ENCODE assay signal across 14 cellular contexts in genomic region chr19:35261356-35262100, GRCh38. TPM values are rescaled to one million over a fixed set of nuclear protein-coding genes. Genes with fewer than 3 reads are reported as not detected.
DNase-seq lines count a peak whose midpoint lies in the region; ATAC-seq, FAIRE-seq and TF ChIP-seq lines count a peak whose summit lies in the region.
"Had no signal": no experiment of that assay in that cellular context is flagged by ENCODE, and none has a peak within 500 bp of the region (broad histone marks: within the 10 kb centered on the region; RNA-seq: fewer than 3 reads in every experiment).

No MANE protein-coding gene starts in this region.

- in situ Hi-C loops in HepG2 (cut with HindIII; ENCODE audit: extremely low pct_ligation_motif_present, low pct_unique_long_range_greater_than_20kb): no loop called here
- in situ Hi-C loops in KBM-7 (cut with MboI; ENCODE audit: low pct_unique_long_range_greater_than_20kb, low sequenced_read_pairs): no loop called here

- TF ChIP-seq EP300 in HepG2 (IDR thresholded peaks at IDR 0.05; ENCODE audit: low read depth in 2 of 2, low read length in 2 of 2): no peak
- no peak for TF ChIP-seq EP300 in HepG2 (CRISPR knock-in tag; IDR thresholded peaks at IDR 0.05; ENCODE audit: borderline replicate concordance)

- H3K4me3 Mint-ChIP-seq in activated B cell treated with CpG ODN at 0.5 μM for 24 hours: no peak overlapping the region

- H3K36me3 ChIP-seq in HepG2 (replicated peaks in 1 of 2; ENCODE audit: control insufficient read depth in 1 of 2, insufficient read depth in 2 of 2, low read length in 2 of 2): peaks cover 17 to 66% of the 10 kb centered on the region in 2 experiments; a peak in 4 of 5 replicates
- H3K36me3 ChIP-seq in right lobe of liver: peaks cover 0 to 11% (median 0%) of the 10 kb centered on the region in 4 donors
- peaks cover 0 to 7% of the 10 kb centered on the region in 2 donors for H3K36me3 ChIP-seq in left lung
- H3K36me3 ChIP-seq: neutrophil had no signal

- no peak for TF ChIP-seq POLR2A in HepG2 (IDR thresholded peaks at IDR 0.05; ENCODE audit: insufficient read depth in 1 of 2, low read depth in 2 of 2, low read length in 2 of 2)
- TF ChIP-seq POLR2A in right lobe of liver (IDR thresholded peaks at IDR 0.05): no peak

- no peak overlapping the region for H3K4me2 ChIP-seq in HepG2 (ENCODE audit: low read depth, low read length)

- peaks cover 32% of the 10 kb centered on the region for H3K4me1 Mint-ChIP-seq in activated B cell treated with CpG ODN at 0.5 μM for 24 hours

- CTCF ChIA-PET in HepG2 (lab: Yijun Ruan, JAX; ENCODE audit: low intra/inter-chr PET ratio, low total read pairs): no interaction called here
- CTCF ChIA-PET in activated B cell treated with CpG ODN at 0.5 μM for 24 hours (lab: Charles Lee): no interaction called here

- H3K4me1 ChIP-seq in HepG2 (ENCODE audit: insufficient read depth, low read length) (peaks cover 15% of the 10 kb centered on the region; the same call in 1 of the 2 replicates), right lobe of liver (peaks cover 0 to 26% (median 6%) of the 10 kb centered on the region in 4 donors), left lung (peaks cover 7 to 25% of the 10 kb centered on the region in 2 donors)

- TF ChIP-seq CTCF in HepG2 (CRISPR knock-in tag; IDR thresholded peaks at IDR 0.05) (no peak), right lobe of liver (IDR thresholded peaks at IDR 0.05) (no peak), activated B cell treated with CpG ODN at 0.5 μM for 24 hours (IDR thresholded peaks at IDR 0.05) (no peak), left lung (IDR thresholded peaks at IDR 0.05) (no peak)

- H3K79me2 ChIP-seq in HepG2 (ENCODE audit: insufficient read depth, low read length): no peaks in the 10 kb centered on the region

- H3K36me3 Mint-ChIP-seq in activated B cell treated with CpG ODN at 0.5 μM for 24 hours (ENCODE audit: low read depth): peaks cover 18% of the 10 kb centered on the region

- POLR2A ChIA-PET in HepG2 (lab: Yijun Ruan, JAX) (interaction anchor here (1.1 kb wide), 1 partner anchor 12 kb away, joined by 3 read pairs; no protein-coding TSS in a partner anchor), activated B cell treated with CpG ODN at 0.5 μM for 24 hours (lab: Charles Lee) (interaction anchor here (0.6 to 2.0 kb wide), 5 partner anchors 12 to 108 kb away, joined by 3 to 5 read pairs (median 3); no protein-coding TSS in a partner anchor)

- H3K27ac Mint-ChIP-seq in activated B cell treated with CpG ODN at 0.5 μM for 24 hours: peak overlapping the region; percentile 50
- H3K27ac Mint-ChIP-seq: CD14-positive monocyte had no signal

- H3K9me3 ChIP-seq in HepG2 (ENCODE audit: low read length) (no peaks in the 10 kb centered on the region), right lobe of liver (no peaks in the 10 kb centered on the region), left lung (no peaks in the 10 kb centered on the region)
- H3K9me3 ChIP-seq: neutrophil had no signal

- no peak for TF ChIP-seq RAD21 in HepG2 (CRISPR knock-in tag; IDR thresholded peaks at IDR 0.05)

- no peak for FAIRE-seq in HepG2 (lab: Jason Lieb, UNC)

- no peak for ATAC-seq in HepG2
- ATAC-seq in right lobe of liver: no peak
- no peak for ATAC-seq in activated B cell treated with CpG ODN at 0.5 μM for 24 hours (ENCODE audit: low read depth)
- ATAC-seq in left lung: no peak
- no peak for ATAC-seq in GM21447 (IDR thresholded peaks at IDR 0.05; ENCODE audit: unreplicated experiment)
- no peak for ATAC-seq in GM19395 (IDR thresholded peaks at IDR 0.05; ENCODE audit: unreplicated experiment)

- no peak for DNase-seq in HepG2 (ENCODE audit: low spot score)
- DNase-seq in right lobe of liver: no peak
- peak; percentile 12 for DNase-seq in activated B cell treated with CpG ODN at 0.5 μM for 24 hours
- DNase-seq in left lung: peak; percentile 20 to 50
- DNase-seq in KBM-7: no peak
- DNase-seq in SKM-1 (lab: John Stamatoyannopoulos, UW; ENCODE audit: unreplicated experiment): no peak
- DNase-seq: HCEC 1CT, NCI-H774 had no signal

- intact Hi-C loops in HepG2 (cut with micrococcal nuclease; ENCODE audit: unreplicated experiment): no loop called here
- intact Hi-C loops in right lobe of liver (cut with DNase I): no loop called here
- intact Hi-C loops in activated B cell treated with CpG ODN at 0.5 μM for 24 hours (cut with micrococcal nuclease): no loop called here
- intact Hi-C loops in left lung (cut with DNase I): no loop called here

- H3K27me3 Mint-ChIP-seq in activated B cell treated with CpG ODN at 0.5 μM for 24 hours: no peaks in the 10 kb centered on the region

- no peak overlapping the region for H2AFZ ChIP-seq in HepG2 (ENCODE audit: low read length)

- 93% methylated on average over 5 of the region's 12 CpGs for WGBS in HepG2 (ENCODE audit: low lambda C conversion rate)
- 65% methylated on average over 3 of the region's 12 CpGs for WGBS in right lobe of liver (ENCODE audit: insufficient coverage, low coverage, low lambda C conversion rate, missing lambda C conversion rate)

- BruUV-seq in HepG2 (replicated peaks; lab: Mats Ljungman, UMichigan): no TSS peak

- H3K27me3 ChIP-seq in HepG2 (ENCODE audit: control insufficient read depth in 1 of 2, insufficient read depth in 2 of 2, low read length in 2 of 2) (no peaks in the 10 kb centered on the region), right lobe of liver (no peaks in the 10 kb centered on the region), left lung (no peaks in the 10 kb centered on the region)

- H4K20me1 ChIP-seq in HepG2 (ENCODE audit: insufficient read depth, low read length): no peaks in the 10 kb centered on the region

- H3K9ac ChIP-seq in HepG2 (ENCODE audit: insufficient read depth, low read depth, low read length): no peak overlapping the region

- H3K4me3 ChIP-seq in HepG2 (replicated peaks in 1 of 3; ENCODE audit: insufficient read depth in 1 of 3, low read depth in 2 of 3, low read length in 3 of 3) (no peak overlapping the region), right lobe of liver (no peak overlapping the region), left lung (no peak overlapping the region)

- H3K27ac ChIP-seq in HepG2 (ENCODE audit: extremely low read length, insufficient read depth, low read length) (no peak overlapping the region), right lobe of liver (no peak overlapping the region), left lung (no peak overlapping the region)
- H3K27ac ChIP-seq: neutrophil had no signal

- H3K9me3 Mint-ChIP-seq in activated B cell treated with CpG ODN at 0.5 μM for 24 hours: no peaks in the 10 kb centered on the region

RNA-seq across cellular contexts. Expression of gene USF2, which starts 7.2 kb away (rescaled TPM):
- total RNA-seq in HepG2 (2016; rRNA removed; fragmentation: Illumina TruSeq; extraction: Trizol) (44.8 and 54.9 TPM in 2 replicates), right lobe of liver (10 to 100 TPM; 65.4 to 78.5 (median 75.7) TPM), activated B cell treated with CpG ODN at 0.5 μM for 24 hours (233 and 236 TPM in 2 replicates), left lung (100 to 1,000 TPM; 123 to 148 TPM)
- 85.6 and 90.7 TPM in 2 replicates for total RNA-seq in HepG2 (2016; cell fraction: cytosol; rRNA removed; fragmentation: Illumina TruSeq; extraction: Trizol; ENCODE audit: low read depth)
- 38.6 and 58.5 TPM in 2 replicates for total RNA-seq in HepG2 (2016; cell fraction: insoluble cytoplasmic fraction; rRNA removed; fragmentation: Illumina TruSeq; extraction: Trizol)
- total RNA-seq in HepG2 (2016; cell fraction: membrane; rRNA removed; fragmentation: Illumina TruSeq; extraction: Trizol): 116 and 121 TPM in 2 replicates
- 31.0 and 31.5 TPM in 2 replicates for total RNA-seq in HepG2 (2016; cell fraction: nucleus; rRNA removed; fragmentation: Illumina TruSeq; extraction: Trizol)
- 94.9 and 106 TPM in 2 replicates for polyA plus RNA-seq in HepG2 (2011; rRNA removed)
- polyA plus RNA-seq in HepG2 (2011; cell fraction: cytosol; rRNA removed): 72.5 and 101 TPM in 2 replicates
- polyA plus RNA-seq in HepG2 (2011; cell fraction: nucleus; rRNA removed): 179 and 216 TPM in 2 replicates
- 59.3 and 80.8 TPM in 2 replicates for polyA plus RNA-seq in HepG2 (2012)
- polyA plus RNA-seq in HepG2 (2016; cell fraction: cytosol; fragmentation: Illumina TruSeq; extraction: Trizol; ENCODE audit: low read depth): 180 and 204 TPM in 2 replicates
- 76.3 and 81.0 TPM in 2 replicates for polyA plus RNA-seq in HepG2 (2016; cell fraction: insoluble cytoplasmic fraction; fragmentation: Illumina TruSeq; extraction: Trizol; ENCODE audit: low read depth)
- 201 and 210 TPM in 2 replicates for polyA plus RNA-seq in HepG2 (2016; cell fraction: membrane; fragmentation: Illumina TruSeq; extraction: Trizol; ENCODE audit: low read depth)
- polyA plus RNA-seq in HepG2 (2016; cell fraction: nucleus; fragmentation: Illumina TruSeq; extraction: Trizol; ENCODE audit: insufficient read depth, low read depth): 122 and 131 TPM in 2 replicates
- polyA minus RNA-seq in HepG2 (2011; rRNA and poly(A)+ RNA removed; ENCODE audit: low replicate concordance): 64.5 and 74.9 TPM in 2 replicates
- 28.8 and 32.4 TPM in 2 replicates for polyA minus RNA-seq in HepG2 (2011; cell fraction: cytosol; rRNA and poly(A)+ RNA removed)
- 29.3 and 33.5 TPM in 2 replicates for polyA minus RNA-seq in HepG2 (2011; cell fraction: nucleus; rRNA and poly(A)+ RNA removed)

RNA-seq across cellular contexts. Expression of gene LSR, which starts 12.7 kb away (rescaled TPM):
- total RNA-seq in HepG2 (2016; rRNA removed; fragmentation: Illumina TruSeq; extraction: Trizol) (14.2 and 29.2 TPM in 2 replicates), right lobe of liver (100 to 1,000 TPM in 4 of 6 experiments, 10 to 100 TPM in 2; 96.6 to 138 (median 112) TPM), activated B cell treated with CpG ODN at 0.5 μM for 24 hours (16.4 and 18.0 TPM in 2 replicates), left lung (100 to 1,000 TPM in 1 of 2 donors, 10 to 100 TPM in 1; 65.4 to 130 TPM)
- total RNA-seq in HepG2 (2016; cell fraction: cytosol; rRNA removed; fragmentation: Illumina TruSeq; extraction: Trizol; ENCODE audit: low read depth): 8.7 and 9.3 TPM in 2 replicates
- total RNA-seq in HepG2 (2016; cell fraction: insoluble cytoplasmic fraction; rRNA removed; fragmentation: Illumina TruSeq; extraction: Trizol): 15.3 and 31.4 TPM in 2 replicates
- 15.2 and 21.9 TPM in 2 replicates for total RNA-seq in HepG2 (2016; cell fraction: membrane; rRNA removed; fragmentation: Illumina TruSeq; extraction: Trizol)
- total RNA-seq in HepG2 (2016; cell fraction: nucleus; rRNA removed; fragmentation: Illumina TruSeq; extraction: Trizol): 43.9 and 48.2 TPM in 2 replicates
- polyA plus RNA-seq in HepG2 (2011; rRNA removed): 79.2 and 111 TPM in 2 replicates
- polyA plus RNA-seq in HepG2 (2011; cell fraction: cytosol; rRNA removed): 44.4 and 71.0 TPM in 2 replicates
- polyA plus RNA-seq in HepG2 (2011; cell fraction: nucleus; rRNA removed): 93.8 and 94.9 TPM in 2 replicates
- 67.7 and 97.6 TPM in 2 replicates for polyA plus RNA-seq in HepG2 (2012)
- polyA plus RNA-seq in HepG2 (2016; cell fraction: cytosol; fragmentation: Illumina TruSeq; extraction: Trizol; ENCODE audit: low read depth): 15.7 and 17.3 TPM in 2 replicates
- polyA plus RNA-seq in HepG2 (2016; cell fraction: insoluble cytoplasmic fraction; fragmentation: Illumina TruSeq; extraction: Trizol; ENCODE audit: low read depth): 25.8 and 27.8 TPM in 2 replicates
- polyA plus RNA-seq in HepG2 (2016; cell fraction: membrane; fragmentation: Illumina TruSeq; extraction: Trizol; ENCODE audit: low read depth): 21.9 and 23.9 TPM in 2 replicates
- polyA plus RNA-seq in HepG2 (2016; cell fraction: nucleus; fragmentation: Illumina TruSeq; extraction: Trizol; ENCODE audit: insufficient read depth, low read depth): 110 and 128 TPM in 2 replicates
- polyA minus RNA-seq in HepG2 (2011; rRNA and poly(A)+ RNA removed; ENCODE audit: low replicate concordance): 87.8 and 296 TPM in 2 replicates
- polyA minus RNA-seq in HepG2 (2011; cell fraction: cytosol; rRNA and poly(A)+ RNA removed): 103 and 111 TPM in 2 replicates
- 64.0 and 64.9 TPM in 2 replicates for polyA minus RNA-seq in HepG2 (2011; cell fraction: nucleus; rRNA and poly(A)+ RNA removed)

RNA-seq across cellular contexts. Expression of gene HAMP, which starts 20.8 kb away (rescaled TPM):
- total RNA-seq in HepG2 (2016; rRNA removed; fragmentation: Illumina TruSeq; extraction: Trizol): 25.7 and 47.6 TPM in 2 replicates
- 25.4 and 32.6 TPM in 2 replicates for total RNA-seq in HepG2 (2016; cell fraction: cytosol; rRNA removed; fragmentation: Illumina TruSeq; extraction: Trizol; ENCODE audit: low read depth)
- total RNA-seq in HepG2 (2016; cell fraction: insoluble cytoplasmic fraction; rRNA removed; fragmentation: Illumina TruSeq; extraction: Trizol): 29.6 and 46.4 TPM in 2 replicates
- total RNA-seq in HepG2 (2016; cell fraction: membrane; rRNA removed; fragmentation: Illumina TruSeq; extraction: Trizol): 20.2 and 24.3 TPM in 2 replicates
- 34.1 and 40.9 TPM in 2 replicates for total RNA-seq in HepG2 (2016; cell fraction: nucleus; rRNA removed; fragmentation: Illumina TruSeq; extraction: Trizol)
- 36.1 and 73.0 TPM in 2 replicates for polyA plus RNA-seq in HepG2 (2011; rRNA removed)
- polyA plus RNA-seq in HepG2 (2011; cell fraction: cytosol; rRNA removed): 15.0 and 69.5 TPM in 2 replicates
- 13.2 and 42.5 TPM in 2 replicates for polyA plus RNA-seq in HepG2 (2011; cell fraction: nucleus; rRNA removed)
- 6.0 and 30.6 TPM in 2 replicates for polyA plus RNA-seq in HepG2 (2012)
- polyA plus RNA-seq in HepG2 (2016; cell fraction: cytosol; fragmentation: Illumina TruSeq; extraction: Trizol; ENCODE audit: low read depth): 29.7 and 32.2 TPM in 2 replicates
- 44.0 and 52.6 TPM in 2 replicates for polyA plus RNA-seq in HepG2 (2016; cell fraction: insoluble cytoplasmic fraction; fragmentation: Illumina TruSeq; extraction: Trizol; ENCODE audit: low read depth)
- 28.8 and 30.2 TPM in 2 replicates for polyA plus RNA-seq in HepG2 (2016; cell fraction: membrane; fragmentation: Illumina TruSeq; extraction: Trizol; ENCODE audit: low read depth)
- 111 and 114 TPM in 2 replicates for polyA plus RNA-seq in HepG2 (2016; cell fraction: nucleus; fragmentation: Illumina TruSeq; extraction: Trizol; ENCODE audit: insufficient read depth, low read depth)
- polyA minus RNA-seq in HepG2 (2011; rRNA and poly(A)+ RNA removed; ENCODE audit: low replicate concordance): 150 TPM in 1 of 2 replicates, not detected in the other
- 10.9 and 30.2 TPM in 2 replicates for polyA minus RNA-seq in HepG2 (2011; cell fraction: cytosol; rRNA and poly(A)+ RNA removed)
- 9.2 and 18.0 TPM in 2 replicates for polyA minus RNA-seq in HepG2 (2011; cell fraction: nucleus; rRNA and poly(A)+ RNA removed)
- total RNA-seq in right lobe of liver: 100 to 1,000 TPM in 2 of 6 experiments, 10 to 100 TPM in 3, under 1 TPM in 1; 0.86 to 146 (median 65.3) TPM
- 1.3 and 2.2 TPM in 2 replicates for total RNA-seq in activated B cell treated with CpG ODN at 0.5 μM for 24 hours
- 1 to 10 TPM; 1.1 to 1.9 TPM for total RNA-seq in left lung
- polyA plus RNA-seq: CD14-positive monocyte had no signal

RNA-seq across cellular contexts. Expression of gene MAG, which starts 30.4 kb away (rescaled TPM):
- total RNA-seq in HepG2 (2016; rRNA removed; fragmentation: Illumina TruSeq; extraction: Trizol): 0.80 and 1.3 TPM in 2 replicates
- total RNA-seq in HepG2 (2016; cell fraction: cytosol; rRNA removed; fragmentation: Illumina TruSeq; extraction: Trizol; ENCODE audit: low read depth): 0.26 and 0.71 TPM in 2 replicates
- 0.56 and 0.87 TPM in 2 replicates for total RNA-seq in HepG2 (2016; cell fraction: insoluble cytoplasmic fraction; rRNA removed; fragmentation: Illumina TruSeq; extraction: Trizol)
- total RNA-seq in HepG2 (2016; cell fraction: membrane; rRNA removed; fragmentation: Illumina TruSeq; extraction: Trizol): 0.59 and 1.5 TPM in 2 replicates
- total RNA-seq in HepG2 (2016; cell fraction: nucleus; rRNA removed; fragmentation: Illumina TruSeq; extraction: Trizol): 1.6 and 2.6 TPM in 2 replicates
- polyA plus RNA-seq in HepG2 (2011; rRNA removed): 0.17 and 0.20 TPM in 2 replicates
- polyA plus RNA-seq in HepG2 (2011; cell fraction: cytosol; rRNA removed): 0.13 and 0.27 TPM in 2 replicates
- polyA plus RNA-seq in HepG2 (2011; cell fraction: nucleus; rRNA removed): 0.40 and 0.93 TPM in 2 replicates
- not detected in 2 replicates for polyA plus RNA-seq in HepG2 (2012)
- polyA plus RNA-seq in HepG2 (2016; cell fraction: cytosol; fragmentation: Illumina TruSeq; extraction: Trizol; ENCODE audit: low read depth): 0.70 TPM in 2 replicates
- 0.38 and 1.3 TPM in 2 replicates for polyA plus RNA-seq in HepG2 (2016; cell fraction: insoluble cytoplasmic fraction; fragmentation: Illumina TruSeq; extraction: Trizol; ENCODE audit: low read depth)
- 0.24 and 0.97 TPM in 2 replicates for polyA plus RNA-seq in HepG2 (2016; cell fraction: membrane; fragmentation: Illumina TruSeq; extraction: Trizol; ENCODE audit: low read depth)
- 0.82 and 1.5 TPM in 2 replicates for polyA plus RNA-seq in HepG2 (2016; cell fraction: nucleus; fragmentation: Illumina TruSeq; extraction: Trizol; ENCODE audit: insufficient read depth, low read depth)
- not detected in 2 replicates for polyA minus RNA-seq in HepG2 (2011; rRNA and poly(A)+ RNA removed; ENCODE audit: low replicate concordance)
- not detected in 2 replicates for polyA minus RNA-seq in HepG2 (2011; cell fraction: cytosol; rRNA and poly(A)+ RNA removed)
- polyA minus RNA-seq in HepG2 (2011; cell fraction: nucleus; rRNA and poly(A)+ RNA removed): 0.64 and 0.75 TPM in 2 replicates
- total RNA-seq in right lobe of liver: under 1 TPM in 1 of 6 experiments, not detected in 5; 0.40 TPM
- 0.22 and 0.31 TPM in 2 replicates for total RNA-seq in activated B cell treated with CpG ODN at 0.5 μM for 24 hours
- total RNA-seq in left lung: not detected
- total RNA-seq: activated CD8-positive, alpha-beta memory T cell treated with anti-CD3 and anti-CD28 coated beads for 36 hours; glomerular endothelial cell had no signal
- polyA plus RNA-seq: CD14-positive monocyte had no signal

RNA-seq across cellular contexts. Expression of gene FAM187B, which starts 33.0 kb away (rescaled TPM):
- total RNA-seq in HepG2 (2016; rRNA removed; fragmentation: Illumina TruSeq; extraction: Trizol) (not detected in 2 replicates), right lobe of liver (not detected), activated B cell treated with CpG ODN at 0.5 μM for 24 hours (not detected in 2 replicates), left lung (under 1 TPM in 1 of 2 donors, not detected in 1; 0.20 TPM)
- total RNA-seq in HepG2 (2016; cell fraction: cytosol; rRNA removed; fragmentation: Illumina TruSeq; extraction: Trizol; ENCODE audit: low read depth): not detected in 2 replicates
- total RNA-seq in HepG2 (2016; cell fraction: insoluble cytoplasmic fraction; rRNA removed; fragmentation: Illumina TruSeq; extraction: Trizol): not detected in 2 replicates
- not detected in 2 replicates for total RNA-seq in HepG2 (2016; cell fraction: membrane; rRNA removed; fragmentation: Illumina TruSeq; extraction: Trizol)
- not detected in 2 replicates for total RNA-seq in HepG2 (2016; cell fraction: nucleus; rRNA removed; fragmentation: Illumina TruSeq; extraction: Trizol)
- polyA plus RNA-seq in HepG2 (2011; rRNA removed): not detected in 2 replicates
- not detected in 2 replicates for polyA plus RNA-seq in HepG2 (2011; cell fraction: cytosol; rRNA removed)
- not detected in 2 replicates for polyA plus RNA-seq in HepG2 (2011; cell fraction: nucleus; rRNA removed)
- polyA plus RNA-seq in HepG2 (2012): not detected in 2 replicates
- polyA plus RNA-seq in HepG2 (2016; cell fraction: cytosol; fragmentation: Illumina TruSeq; extraction: Trizol; ENCODE audit: low read depth): not detected in 2 replicates
- polyA plus RNA-seq in HepG2 (2016; cell fraction: insoluble cytoplasmic fraction; fragmentation: Illumina TruSeq; extraction: Trizol; ENCODE audit: low read depth): not detected in 2 replicates
- not detected in 2 replicates for polyA plus RNA-seq in HepG2 (2016; cell fraction: membrane; fragmentation: Illumina TruSeq; extraction: Trizol; ENCODE audit: low read depth)
- not detected in 2 replicates for polyA plus RNA-seq in HepG2 (2016; cell fraction: nucleus; fragmentation: Illumina TruSeq; extraction: Trizol; ENCODE audit: insufficient read depth, low read depth)
- not detected in 2 replicates for polyA minus RNA-seq in HepG2 (2011; rRNA and poly(A)+ RNA removed; ENCODE audit: low replicate concordance)
- not detected in 2 replicates for polyA minus RNA-seq in HepG2 (2011; cell fraction: cytosol; rRNA and poly(A)+ RNA removed)
- not detected in 2 replicates for polyA minus RNA-seq in HepG2 (2011; cell fraction: nucleus; rRNA and poly(A)+ RNA removed)
- total RNA-seq: activated CD8-positive, alpha-beta memory T cell treated with anti-CD3 and anti-CD28 coated beads for 36 hours; glomerular endothelial cell had no signal
- polyA plus RNA-seq: CD14-positive monocyte had no signal

Comparison
In these comparisons a context has a peak if more than half of its experiments do, and no peak if none do; other contexts are left out.
1. DNase-seq: peak in activated B cell treated with CpG ODN at 0.5 μM for 24 hours (single experiment) and left lung (2 of 2); none in HepG2 (single experiment), right lobe of liver (0 of 3), KBM-7 (single experiment) and SKM-1 (single experiment).